ENCODE assay signal across 9 cellular contexts in genomic region chr15:23687143-23687470, GRCh38.
DNase-seq lines count a peak whose midpoint lies in the region; ATAC-seq and TF ChIP-seq lines count a peak whose summit lies in the region.
"Had no signal": no experiment of that assay in that cellular context is flagged by ENCODE, and none has a peak within 500 bp of the region (broad histone marks: within the 10 kb centered on the region; RNA-seq: fewer than 3 reads in every experiment).

NDN (minus strand) TSS chr15:23687305; CDS start chr15:23687217, 88 bp downstream.

- ATAC-seq in HG03196 (IDR thresholded peaks at IDR 0.05; ENCODE audit: unreplicated experiment) (no peak), GM19328 (IDR thresholded peaks at IDR 0.05; ENCODE audit: unreplicated experiment) (no peak)

- DNase-seq in AG10803 (ENCODE audit: low read depth) (peak; percentile 64), NCI-H2227 treated with DMSO at 0.1 percent for 48 hours (lab: John Stamatoyannopoulos, UW) (peak; percentile 7), fibroblast of pulmonary artery (ENCODE audit: low read depth) (peak; percentile 68), RKO (ENCODE audit: low spot score) (no peak), DMS153 treated with DMSO at 0.1 percent for 48 hours (lab: John Stamatoyannopoulos, UW; ENCODE audit: unreplicated experiment) (no peak)

- peak within 1 kb of the TSS; percentile 65 for H3K4me3 ChIP-seq in AG10803 (ENCODE audit: low read length)
- peak within 1 kb of the TSS; percentile 59 for H3K4me3 ChIP-seq in fibroblast of pulmonary artery (replicated peaks; ENCODE audit: low read depth, low read length)

- H3K27ac Mint-ChIP-seq in nephron, result peak within 1 kb of the TSS; percentile 52 to 90 (median 76)
- H3K27ac Mint-ChIP-seq: activated naive CD4-positive, alpha-beta T cell treated with anti-CD3 and anti-CD28 coated beads, Interleukin-2, amount 50 U/mL, for 24 hours had no signal

- H3K36me3 Mint-ChIP-seq in nephron (ENCODE audit: low read depth), result peaks cover 5% of the 10 kb centered on the region
- H3K36me3 Mint-ChIP-seq: activated naive CD4-positive, alpha-beta T cell treated with anti-CD3 and anti-CD28 coated beads, Interleukin-2, amount 50 U/mL, for 24 hours had no signal

- peaks cover 28% of the 10 kb centered on the region for H3K4me1 Mint-ChIP-seq in nephron
- H3K4me1 Mint-ChIP-seq: activated naive CD4-positive, alpha-beta T cell treated with anti-CD3 and anti-CD28 coated beads, Interleukin-2, amount 50 U/mL, for 24 hours had no signal

- peak within 1 kb of the TSS; percentile 80 to 87 (median 84) for H3K4me3 Mint-ChIP-seq in nephron
- H3K4me3 Mint-ChIP-seq: activated naive CD4-positive, alpha-beta T cell treated with anti-CD3 and anti-CD28 coated beads, Interleukin-2, amount 50 U/mL, for 24 hours had no signal

- no peaks in the 10 kb centered on the region for H3K27me3 Mint-ChIP-seq in nephron (ENCODE audit: low read depth)

- TF ChIP-seq CTCF in AG10803 (conservative IDR thresholded peaks at IDR 0.05; ENCODE audit: low read length) (no peak), fibroblast of pulmonary artery (IDR thresholded peaks at IDR 0.05; ENCODE audit: low read length, missing control alignments) (no peak), nephron (IDR thresholded peaks at IDR 0.05; ENCODE audit: unreplicated experiment in 3 of 3) (no peak)

- peaks cover 29% of the 10 kb centered on the region for H3K9me3 Mint-ChIP-seq in nephron

Comparison
In these comparisons a context has a peak if more than half of its experiments do, and no peak if none do; other contexts are left out.
1. DNase-seq: peak in AG10803 (single experiment), NCI-H2227 treated with DMSO at 0.1 percent for 48 hours (single experiment) and fibroblast of pulmonary artery (single experiment); none in RKO (single experiment) and DMS153 treated with DMSO at 0.1 percent for 48 hours (single experiment).